In genomic region chr3:124282751-124283643, GRCh38 we compare ENCODE assay signal across 18 cellular contexts.
DNase-seq lines count a peak whose midpoint lies in the region; ATAC-seq and TF ChIP-seq lines count a peak whose summit lies in the region.
"Had no signal": no experiment of that assay in that cellular context is flagged by ENCODE, and none has a peak within 500 bp of the region (broad histone marks: within the 10 kb centered on the region; RNA-seq: fewer than 3 reads in every experiment).

No MANE protein-coding gene starts in this region.

- H3K27me3 ChIP-seq in esophagus (ENCODE audit: control insufficient read depth in 1 of 2, insufficient read depth in 2 of 2, low read length in 2 of 2) (peaks cover 0 to 3% of the 10 kb centered on the region in 2 donors), muscle layer of colon (ENCODE audit: control insufficient read depth in 1 of 2, insufficient read depth in 2 of 2, low read length in 2 of 2) (no peaks in the 10 kb centered on the region)

- H3K4me1 ChIP-seq in esophagus (ENCODE audit: control insufficient read depth in 2 of 2, insufficient read depth in 2 of 2, low read length in 1 of 2) (peaks cover 0 to 2% of the 10 kb centered on the region in 2 donors), muscle layer of colon (ENCODE audit: insufficient read depth, low read length) (peaks cover 18% of the 10 kb centered on the region)
- H3K4me1 ChIP-seq: A549 had no signal

- H3K9me3 Mint-ChIP-seq in activated T-helper 2 cell treated with anti-CD3 and anti-CD28 coated beads, Interferon-gamma antibody, Interleukin-2, Interleukin-4, amounts not matched to agents 10 μg/mL and 5 μg/mL and 100 μg/mL, durations not matched to agents 14 hours and 24 hours and 36 hours: no peaks in the 10 kb centered on the region
- H3K9me3 Mint-ChIP-seq: nephron had no signal

- no peaks in the 10 kb centered on the region for H3K36me3 Mint-ChIP-seq in activated T-helper 2 cell treated with anti-CD3 and anti-CD28 coated beads, Interferon-gamma antibody, Interleukin-2, Interleukin-4, amounts not matched to agents 10 μg/mL and 5 μg/mL and 100 μg/mL, durations not matched to agents 14 hours and 24 hours and 36 hours (ENCODE audit: low read depth)

- H3K27me3 Mint-ChIP-seq in activated T-helper 2 cell treated with anti-CD3 and anti-CD28 coated beads, Interferon-gamma antibody, Interleukin-2, Interleukin-4, amounts not matched to agents 10 μg/mL and 5 μg/mL and 100 μg/mL, durations not matched to agents 14 hours and 24 hours and 36 hours (ENCODE audit: low read depth): no peaks in the 10 kb centered on the region

- H3K36me3 ChIP-seq in esophagus (ENCODE audit: control insufficient read depth in 2 of 2, insufficient read depth in 2 of 2, low read length in 1 of 2) (no peaks in the 10 kb centered on the region), muscle layer of colon (ENCODE audit: insufficient read depth, low read length) (no peaks in the 10 kb centered on the region)
- H3K36me3 ChIP-seq: WERI-Rb-1 had no signal

- CTCF ChIA-PET in AG04449 (lab: Yijun Ruan, JAX): interaction anchor here (0.6 to 7.6 kb wide), 14 partner anchors 8 to 277 kb away, joined by 3 to 97 read pairs (median 6); partner anchors contain the start of gene KALRN

- no peak overlapping the region for H3K27ac Mint-ChIP-seq in activated T-helper 2 cell treated with anti-CD3 and anti-CD28 coated beads, Interferon-gamma antibody, Interleukin-2, Interleukin-4, amounts not matched to agents 10 μg/mL and 5 μg/mL and 100 μg/mL, durations not matched to agents 14 hours and 24 hours and 36 hours

- ATAC-seq in HG03571 (IDR thresholded peaks at IDR 0.05; ENCODE audit: unreplicated experiment): no peak
- ATAC-seq: A549, K562, sciatic nerve had no signal

- H3K4me1 Mint-ChIP-seq in activated T-helper 2 cell treated with anti-CD3 and anti-CD28 coated beads, Interferon-gamma antibody, Interleukin-2, Interleukin-4, amounts not matched to agents 10 μg/mL and 5 μg/mL and 100 μg/mL, durations not matched to agents 14 hours and 24 hours and 36 hours (ENCODE audit: low read depth): no peaks in the 10 kb centered on the region

- no peak for TF ChIP-seq CTCF in AG04449 (IDR thresholded peaks at IDR 0.05; ENCODE audit: insufficient read depth, low read length, missing control alignments)

- intact Hi-C loops in activated T-helper 2 cell treated with anti-CD3 and anti-CD28 coated beads, Interferon-gamma antibody, Interleukin-2, Interleukin-4, amounts not matched to agents 10 μg/mL and 5 μg/mL and 100 μg/mL, durations not matched to agents 14 hours and 24 hours and 36 hours (cut with micrococcal nuclease): no loop called here

- no peak overlapping the region for H3K9ac ChIP-seq in muscle layer of colon (ENCODE audit: low read length)

- H3K9me3 ChIP-seq in esophagus (ENCODE audit: control insufficient read depth in 2 of 2, insufficient read depth in 1 of 2, low read depth in 1 of 2, low read length in 1 of 2): no peaks in the 10 kb centered on the region
- H3K9me3 ChIP-seq in muscle layer of colon (ENCODE audit: low read length): no peaks in the 10 kb centered on the region
- H3K9me3 ChIP-seq: A549 had no signal

- no peak overlapping the region for H3K4me3 Mint-ChIP-seq in activated T-helper 2 cell treated with anti-CD3 and anti-CD28 coated beads, Interferon-gamma antibody, Interleukin-2, Interleukin-4, amounts not matched to agents 10 μg/mL and 5 μg/mL and 100 μg/mL, durations not matched to agents 14 hours and 24 hours and 36 hours (ENCODE audit: low read depth)
- H3K4me3 Mint-ChIP-seq: nephron had no signal

- peak overlapping the region; percentile 28 to 33 for H3K27ac ChIP-seq in esophagus (ENCODE audit: low read depth in 2 of 2, low read length in 1 of 2)
- H3K27ac ChIP-seq in muscle layer of colon (ENCODE audit: low read depth, low read length): peak overlapping the region; percentile 73
- H3K27ac ChIP-seq: A549, WERI-Rb-1 had no signal

- WGBS in esophagus, 2 donors: 53 to 71% methylated on average over 3 of the region's 3 CpGs

- no peak overlapping the region for H3K4me3 ChIP-seq in AG04449 (ENCODE audit: low read depth, low read length)
- H3K4me3 ChIP-seq in esophagus (ENCODE audit: low read depth in 1 of 2, low read length in 2 of 2): no peak overlapping the region
- no peak overlapping the region for H3K4me3 ChIP-seq in muscle layer of colon (ENCODE audit: low read depth in 1 of 2, low read length in 2 of 2)
- H3K4me3 ChIP-seq: A549, K562 had no signal

- DNase-seq in AG04449 (ENCODE audit: low read depth, low spot score): peak; percentile 37
- peak; percentile 91 for DNase-seq in M059J (ENCODE audit: low read depth)
- no peak for DNase-seq in activated T-cell treated with anti-CD3 and anti-CD28 coated beads, Interleukin-2, amount 50 U/mL, for 48 hours
- DNase-seq in activated T-helper 2 cell treated with anti-CD3 and anti-CD28 coated beads, Interferon-gamma antibody, Interleukin-2, Interleukin-4, amounts not matched to agents 10 μg/mL and 5 μg/mL and 100 μg/mL, durations not matched to agents 14 hours and 24 hours and 36 hours (ENCODE audit: low spot score): no peak
- DNase-seq in NOMO-1 treated with DMSO at 0.1 percent for 48 hours (lab: John Stamatoyannopoulos, UW; ENCODE audit: unreplicated experiment): no peak
- DNase-seq: activated naive CD4-positive, alpha-beta T cell treated with Interleukin-2 at 50 U/mL for 16 hours; COR-L47; NCI-H1417; OCI-M1; stimulated activated CD4-positive, alpha-beta T cell treated with anti-CD3 and anti-CD28 coated beads, Interleukin-4, amount 100 ng/mL, for 4 hours; WERI-Rb-1 had no signal

- POLR2A ChIA-PET in AG04449 (lab: Yijun Ruan, JAX): no interaction called here

Comparison
In these comparisons a context has a peak if more than half of its experiments do, and no peak if none do; other contexts are left out.
1. DNase-seq: peak in AG04449 (single experiment) and M059J (single experiment); none in activated T-cell treated with anti-CD3 and anti-CD28 coated beads, Interleukin-2, amount 50 U/mL, for 48 hours (0 of 2), activated T-helper 2 cell treated with anti-CD3 and anti-CD28 coated beads, Interferon-gamma antibody, Interleukin-2, Interleukin-4, amounts not matched to agents 10 μg/mL and 5 μg/mL and 100 μg/mL, durations not matched to agents 14 hours and 24 hours and 36 hours (single experiment) and NOMO-1 treated with DMSO at 0.1 percent for 48 hours (single experiment).